8 cellular contexts compared by ENCODE assay signal in the genomic region with DNA sequence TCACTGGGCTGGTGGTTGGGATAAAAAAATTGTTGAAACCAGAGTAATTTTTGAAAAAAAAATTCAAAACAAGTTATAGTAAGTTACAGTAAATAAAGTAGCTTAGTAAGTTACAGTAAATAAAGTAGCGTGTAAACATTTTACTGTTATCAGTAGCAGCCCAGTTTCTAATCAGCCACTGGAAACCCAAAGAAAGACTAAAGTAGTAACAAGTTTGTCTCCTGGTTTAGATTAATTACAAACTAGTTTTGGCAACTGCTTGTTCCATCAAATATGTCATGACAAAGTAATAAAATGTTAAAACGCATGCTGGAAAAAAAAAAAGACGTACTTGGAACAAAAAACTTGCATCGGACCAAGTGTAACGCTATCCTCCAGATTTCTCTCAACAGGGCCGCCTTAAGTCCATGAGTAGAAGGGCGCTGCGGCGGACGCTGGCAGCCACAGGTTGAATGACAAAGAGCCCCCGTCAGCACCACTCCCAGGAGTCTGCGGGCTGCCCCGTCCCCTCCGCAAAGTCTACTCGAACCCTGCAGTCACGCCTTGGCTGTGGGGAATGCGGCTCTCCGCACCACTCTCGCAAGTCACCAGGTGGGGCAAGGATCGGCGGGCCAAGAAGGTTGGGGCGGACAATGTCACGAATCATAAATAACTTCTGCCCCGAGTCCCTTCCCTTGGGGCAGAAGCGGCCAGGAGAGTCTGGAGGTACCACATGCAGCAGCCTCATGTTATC. TPM values are rescaled to one million over a fixed set of nuclear protein-coding genes. Genes with fewer than 3 reads are reported as not detected.
A peak's percentile ranks its signal among the peaks of the same experiment; 100 is the strongest.
DNase-seq lines count a peak whose midpoint lies in the region; ATAC-seq and TF ChIP-seq lines count a peak whose summit lies in the region.

No MANE protein-coding gene starts in this region.

- H4K20me1 ChIP-seq in Karpas-422 (ENCODE audit: insufficient read depth, low read depth, low read length) = peaks cover 31% of the 10 kb centered on the region
- peaks cover 16% of the 10 kb centered on the region; the same call in 1 of the 2 replicates for H4K20me1 ChIP-seq in SU-DHL-6 (ENCODE audit: low read depth, low read length)

- H3F3A ChIP-seq in SU-DHL-6 (ENCODE audit: insufficient read depth) = 0 out of 2 replicates have a peak, but pooled peaks cover 9% of the 10 kb centered on the region

- ATAC-seq in GM21825 (IDR thresholded peaks at IDR 0.05; ENCODE audit: unreplicated experiment) = peak; percentile 16

- H3K9ac ChIP-seq in Karpas-422 (ENCODE audit: low read length) (peak overlapping the region; percentile 87), SU-DHL-6 (ENCODE audit: low read length) (peak overlapping the region; percentile 92), adipocyte (ENCODE audit: low read length) (peak overlapping the region; percentile 97), rectal smooth muscle tissue (ENCODE audit: low read length) (peak overlapping the region; percentile 12)

- peak overlapping the region; percentile 80 for H3K4me3 ChIP-seq in Karpas-422 (ENCODE audit: low read length)
- peak overlapping the region; percentile 66 for H3K4me3 ChIP-seq in SU-DHL-6 (ENCODE audit: insufficient read depth, low read length, poor library complexity, severe bottlenecking)
- H3K4me3 ChIP-seq in adipocyte (ENCODE audit: low read length) = peak overlapping the region; percentile 95
- peak overlapping the region; percentile 71 to 81 for H3K4me3 ChIP-seq in right atrium auricular region
- peak overlapping the region; percentile 95 for H3K4me3 ChIP-seq in rectal smooth muscle tissue (ENCODE audit: low read length)

- H3K36me3 ChIP-seq in Karpas-422 (ENCODE audit: insufficient read depth, low read length) = peaks cover 36% of the 10 kb centered on the region
- peaks cover 6% of the 10 kb centered on the region; the same call in 1 of the 2 replicates for H3K36me3 ChIP-seq in SU-DHL-6 (ENCODE audit: low read length)
- no peaks in the 10 kb centered on the region for H3K36me3 ChIP-seq in adipocyte (ENCODE audit: control insufficient read depth, insufficient read depth, low read length, severe bottlenecking)
- no peaks in the 10 kb centered on the region for H3K36me3 ChIP-seq in right atrium auricular region
- H3K36me3 ChIP-seq in rectal smooth muscle tissue (ENCODE audit: control insufficient read depth, insufficient read depth, low read length) = no peaks in the 10 kb centered on the region

- H3K9me2 ChIP-seq in Karpas-422 (replicated peaks; ENCODE audit: insufficient read depth, low read length) (no peaks in the 10 kb centered on the region), SU-DHL-6 (replicated peaks; ENCODE audit: insufficient read depth, low read length) (no peaks in the 10 kb centered on the region)

- H3K27me3 ChIP-seq in Karpas-422 (ENCODE audit: low read length) (no peaks in the 10 kb centered on the region), SU-DHL-6 (ENCODE audit: low read length) (no peaks in the 10 kb centered on the region), adipocyte (replicated peaks; ENCODE audit: control insufficient read depth, insufficient read depth, low read length) (no peaks in the 10 kb centered on the region), right atrium auricular region (no peaks in the 10 kb centered on the region), rectal smooth muscle tissue (ENCODE audit: control insufficient read depth, insufficient read depth, low read length) (no peaks in the 10 kb centered on the region)

- DNase-seq in ELF-1 (ENCODE audit: low read depth, low spot score) = peak; percentile 90
- peak; percentile 84 for DNase-seq in Karpas-422
- DNase-seq in adipocyte (ENCODE audit: low read depth) = peak; percentile 81
- DNase-seq in right atrium auricular region (ENCODE audit: low spot score) = peak; percentile 74
- DNase-seq in NCI-H2029 treated with DMSO at 0.1 percent for 48 hours (lab: John Stamatoyannopoulos, UW) = no peak

- H2AFZ ChIP-seq in Karpas-422 (ENCODE audit: low read length) (no peak overlapping the region), SU-DHL-6 (ENCODE audit: low read depth, low read length, severe bottlenecking) (peak overlapping the region; percentile 3)

- H3K9me3 ChIP-seq in Karpas-422 (ENCODE audit: low read length) (no peaks in the 10 kb centered on the region), SU-DHL-6 (ENCODE audit: insufficient read depth, low read length) (no peaks in the 10 kb centered on the region), adipocyte (ENCODE audit: control insufficient read depth, low read length) (no peaks in the 10 kb centered on the region), right atrium auricular region (no peaks in the 10 kb centered on the region)

- H3K4me1 ChIP-seq in Karpas-422 (ENCODE audit: low read length) = peaks cover 57% of the 10 kb centered on the region
- H3K4me1 ChIP-seq in adipocyte (ENCODE audit: control insufficient read depth, insufficient read depth, low read length) = peaks cover 33% of the 10 kb centered on the region
- H3K4me1 ChIP-seq in right atrium auricular region = peaks cover 0 to 38% of the 10 kb centered on the region in 2 donors
- H3K4me1 ChIP-seq in rectal smooth muscle tissue (ENCODE audit: control insufficient read depth, insufficient read depth, low read length) = no peaks in the 10 kb centered on the region

- TF ChIP-seq CTCF in SU-DHL-6 (IDR thresholded peaks at IDR 0.05; ENCODE audit: insufficient read depth, low read length, poor library complexity, severe bottlenecking) (no peak), right atrium auricular region (IDR thresholded peaks at IDR 0.05) (no peak)

- H3K4me2 ChIP-seq in Karpas-422 (ENCODE audit: low read depth, low read length, poor library complexity, severe bottlenecking) (peak overlapping the region; percentile 89), SU-DHL-6 (ENCODE audit: low read depth, low read length, poor library complexity, severe bottlenecking) (peak overlapping the region; percentile 74)

- H3K79me2 ChIP-seq in Karpas-422 (ENCODE audit: low read length) (peaks cover 95% of the 10 kb centered on the region), SU-DHL-6 (ENCODE audit: insufficient read depth, low read length) (peaks cover 93% of the 10 kb centered on the region)

- H3K27ac ChIP-seq in Karpas-422 (ENCODE audit: low read length) = peak overlapping the region; percentile 56
- H3K27ac ChIP-seq in SU-DHL-6 (ENCODE audit: low read depth, low read length) = peak overlapping the region; percentile 75
- H3K27ac ChIP-seq in right atrium auricular region = peak overlapping the region; percentile 93 to 99
- H3K27ac ChIP-seq in rectal smooth muscle tissue (ENCODE audit: low read depth, low read length) = peak overlapping the region; percentile 92

RNA-seq across cellular contexts. Expression of gene SLC16A1, which starts 0.9 kb away (rescaled TPM):
- total RNA-seq in Karpas-422 (2014; rRNA removed; shearing (Covaris generic); ENCODE audit: low replicate concordance) = 129 and 186 TPM in 2 replicates
- total RNA-seq in right atrium auricular region = 10 to 100 TPM; 69.0 to 88.3 TPM

Comparison
In these comparisons a context has a peak if more than half of its experiments do, and no peak if none do; other contexts are left out.
1. H3K9ac ChIP-seq: peak in every context shown above with its lines; median percentile 97 in adipocyte; 92 in SU-DHL-6; 87 in Karpas-422; 12 in rectal smooth muscle tissue.